1 cellular context compared by ENCODE assay signal in the genomic region with DNA sequence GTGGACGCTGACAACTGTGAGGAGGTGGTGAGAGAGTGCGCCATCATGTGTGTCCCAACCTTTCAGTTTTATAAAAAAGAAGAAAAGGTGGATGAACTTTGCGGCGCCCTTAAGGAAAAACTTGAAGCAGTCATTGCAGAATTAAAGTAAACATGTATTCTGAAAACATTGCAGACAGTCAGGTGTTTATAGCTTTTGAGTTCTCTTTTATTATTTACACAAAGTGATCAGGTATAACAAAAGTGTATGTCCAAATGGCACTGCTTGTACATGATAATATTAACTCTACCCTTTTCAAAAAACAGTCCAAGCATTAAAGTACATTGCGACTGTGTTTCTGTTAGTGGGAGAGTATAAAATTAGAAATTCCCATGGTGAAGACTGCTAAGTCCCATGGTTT.
A peak's percentile ranks its signal among the peaks of the same experiment; 100 is the strongest.
TF ChIP-seq lines count a peak whose summit lies in the region.

No MANE protein-coding gene starts in this region.

TF ChIP-seq in K562, 482 proteins besides CTCF, POLR2A, EP300 and RAD21:
- no peak for TF ChIP-seq RFX7 (CRISPR knock-in tag; IDR thresholded peaks at IDR 0.05)
- TF ChIP-seq, protein P1, sequence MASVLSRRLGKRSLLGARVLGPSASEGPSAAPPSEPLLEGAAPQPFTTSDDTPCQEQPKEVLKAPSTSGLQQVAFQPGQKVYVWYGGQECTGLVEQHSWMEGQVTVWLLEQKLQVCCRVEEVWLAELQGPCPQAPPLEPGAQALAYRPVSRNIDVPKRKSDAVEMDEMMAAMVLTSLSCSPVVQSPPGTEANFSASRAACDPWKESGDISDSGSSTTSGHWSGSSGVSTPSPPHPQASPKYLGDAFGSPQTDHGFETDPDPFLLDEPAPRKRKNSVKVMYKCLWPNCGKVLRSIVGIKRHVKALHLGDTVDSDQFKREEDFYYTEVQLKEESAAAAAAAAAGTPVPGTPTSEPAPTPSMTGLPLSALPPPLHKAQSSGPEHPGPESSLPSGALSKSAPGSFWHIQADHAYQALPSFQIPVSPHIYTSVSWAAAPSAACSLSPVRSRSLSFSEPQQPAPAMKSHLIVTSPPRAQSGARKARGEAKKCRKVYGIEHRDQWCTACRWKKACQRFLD (CRISPR knock-in tag; IDR thresholded peaks at IDR 0.05) = peak; percentile 61; the same call in 1 of the 2 replicates
